28 cellular contexts compared by ENCODE assay signal in genomic region chr3:40213556-40213955, GRCh38.
A peak's percentile ranks its signal among the peaks of the same experiment; 100 is the strongest.
DNase-seq lines count a peak whose midpoint lies in the region; ATAC-seq, FAIRE-seq and TF ChIP-seq lines count a peak whose summit lies in the region.
"Had no signal": no experiment of that assay in that cellular context is flagged by ENCODE, and none has a peak within 500 bp of the region (broad histone marks: within the 10 kb centered on the region; RNA-seq: fewer than 3 reads in every experiment).

No MANE protein-coding gene starts in this region.

- H3K4me3 ChIP-seq in K562 (no peak overlapping the region), bronchial epithelial cell (ENCODE audit: low read depth, low read length) (no peak overlapping the region), esophagus muscularis mucosa (no peak overlapping the region), mesendoderm (ENCODE audit: low read length) (no peak overlapping the region)
- H3K4me3 ChIP-seq: BLaER1, GM12878 had no signal

- H3K27ac ChIP-seq in K562 (ENCODE audit: extremely low read depth, low read depth, low read length) (no peak overlapping the region), esophagus muscularis mucosa (replicated peaks in 1 of 4) (no peak overlapping the region), mesendoderm (ENCODE audit: low read depth, low read length) (no peak overlapping the region)
- H3K27ac ChIP-seq: BLaER1 had no signal

- no peak for FAIRE-seq in K562 (lab: Jason Lieb, UNC)
- FAIRE-seq in bronchial epithelial cell (lab: Jason Lieb, UNC), result peak; percentile 72
- FAIRE-seq: A204.1, GM12878, GM12892, GM18507, GM19239 had no signal

- H3K36me3 ChIP-seq in K562 (ENCODE audit: control insufficient read depth, insufficient read depth, low read length) (no peaks in the 10 kb centered on the region), bronchial epithelial cell (ENCODE audit: control insufficient read depth, insufficient read depth, low read length) (no peaks in the 10 kb centered on the region), esophagus muscularis mucosa (no peaks in the 10 kb centered on the region), mesendoderm (ENCODE audit: control insufficient read depth, insufficient read depth, low read length) (no peaks in the 10 kb centered on the region)
- H3K36me3 ChIP-seq: BE2C, BLaER1 had no signal

- WGBS in K562 (ENCODE audit: insufficient coverage, low coverage, missing lambda C conversion rate), result 6% methylated on average over 5 of the region's 5 CpGs
- WGBS in esophagus muscularis mucosa, result 65% methylated on average over 5 of the region's 5 CpGs
- WGBS in mesendoderm (ENCODE audit: extremely low coverage, insufficient coverage, low lambda C conversion rate), result no CpG with 5 or more reads among the region's 5 CpGs

- no peak for TF ChIP-seq EP300 in K562 (IDR thresholded peaks at IDR 0.05; ENCODE audit: low read length)
- no peak for TF ChIP-seq EP300 in esophagus muscularis mucosa (IDR thresholded peaks at IDR 0.05)

- H2AFZ ChIP-seq in K562 (ENCODE audit: low read depth, low read length), result no peak overlapping the region

- H4K5ac ChIP-seq in mesendoderm (ENCODE audit: low read length), result no peak overlapping the region

- H3K4me1 ChIP-seq in K562 (replicated peaks in 1 of 2; ENCODE audit: control insufficient read depth in 2 of 2, insufficient read depth in 2 of 2, low read length in 2 of 2) (no peaks in the 10 kb centered on the region; a peak in 1 of 5 replicates), esophagus muscularis mucosa (no peaks in the 10 kb centered on the region), mesendoderm (ENCODE audit: control insufficient read depth, low read depth, low read length) (no peaks in the 10 kb centered on the region)
- H3K4me1 ChIP-seq: BE2C, BLaER1 had no signal

- H3K18ac ChIP-seq in mesendoderm (ENCODE audit: low read length), result no peak overlapping the region

- H2BK15ac ChIP-seq in mesendoderm (replicated peaks; ENCODE audit: low read depth), result no peak overlapping the region

- intact Hi-C loops in K562 (cut with micrococcal nuclease) (no loop called here), esophagus muscularis mucosa (cut with DNase I) (no loop called here)

- H3K79me1 ChIP-seq in mesendoderm (ENCODE audit: low read length), result no peaks in the 10 kb centered on the region

- no peak overlapping the region for H2BK120ac ChIP-seq in mesendoderm (ENCODE audit: low read depth, low read length)

- H2BK5ac ChIP-seq in mesendoderm (ENCODE audit: low read length), result no peak overlapping the region

- BruUV-seq in K562 (replicated peaks; lab: Mats Ljungman, UMichigan), result no TSS peak

- peak overlapping the region; percentile 66 for H3K23ac ChIP-seq in mesendoderm (ENCODE audit: low read length)

- POLR2A ChIA-PET in K562 (lab: Yijun Ruan, JAX), result interaction anchor here (1.1 kb wide), 1 partner anchor 9 kb away, joined by 3 read pairs; no protein-coding TSS in a partner anchor

- no peak overlapping the region for H3K56ac ChIP-seq in mesendoderm (ENCODE audit: low read length)

- DNase-seq in K562 (ENCODE audit: extremely low read depth in 1 of 4, low spot score in 3 of 4), result no peak
- no peak for DNase-seq in bronchial epithelial cell (ENCODE audit: low read depth)
- DNase-seq in esophagus muscularis mucosa (ENCODE audit: extremely low spot score), result peak; percentile 64
- DNase-seq in mesendoderm, result no peak
- DNase-seq in cerebellar cortex (ENCODE audit: low spot score), result no peak
- DNase-seq in amygdala (lab: John Stamatoyannopoulos, UW), result no peak
- DNase-seq: 8988T; ACHN; BE2C; C1 segment of cervical spinal cord; CD4-positive, alpha-beta memory T cell; CD4-positive, CD25-positive, alpha-beta regulatory T cell; CD8-positive, alpha-beta memory T cell; COR-L47; DMS 273 treated with DMSO at 0.1 percent for 48 hours; DMS153; DMS53; DMS79; DND-41; EL; GDM1 had no signal

- H2AK5ac ChIP-seq in mesendoderm (ENCODE audit: low read length), result no peak overlapping the region

- H3K79me2 ChIP-seq in K562 (ENCODE audit: control insufficient read depth, insufficient read depth, low read length) (no peaks in the 10 kb centered on the region), mesendoderm (ENCODE audit: control insufficient read depth, insufficient read depth, low read length) (no peaks in the 10 kb centered on the region)

- TF ChIP-seq CTCF in K562 (IDR thresholded peaks at IDR 0.05 in 2 of 3, conservative IDR thresholded peaks at IDR 0.05 in 1 of 3; ENCODE audit: insufficient read depth in 2 of 3, low read depth in 1 of 3, low read length in 3 of 3) (no peak), bronchial epithelial cell (IDR thresholded peaks at IDR 0.05; ENCODE audit: insufficient read depth, low read length, severe bottlenecking) (no peak), esophagus muscularis mucosa (IDR thresholded peaks at IDR 0.05) (no peak)

- no peaks in the 10 kb centered on the region for H3K9me1 ChIP-seq in K562 (ENCODE audit: control insufficient read depth, insufficient read depth, low read length)

- H3K27me3 ChIP-seq in K562 (ENCODE audit: control insufficient read depth in 2 of 2, insufficient read depth in 2 of 2, low read length in 2 of 2), result peaks cover 3 to 14% of the 10 kb centered on the region in 2 experiments; a peak in 4 of 5 replicates
- H3K27me3 ChIP-seq in bronchial epithelial cell (ENCODE audit: control insufficient read depth, insufficient read depth, low read length), result no peaks in the 10 kb centered on the region
- no peaks in the 10 kb centered on the region for H3K27me3 ChIP-seq in esophagus muscularis mucosa
- no peaks in the 10 kb centered on the region for H3K27me3 ChIP-seq in mesendoderm (ENCODE audit: insufficient read depth, low read length, poor library complexity)
- H3K27me3 ChIP-seq: BE2C, BLaER1 had no signal

- in situ Hi-C loops in K562 (cut with MboI), result no loop called here

- no peaks in the 10 kb centered on the region for H3K9me3 ChIP-seq in K562 (replicated peaks; ENCODE audit: control insufficient read depth, insufficient read depth, low read depth, low read length)
- H3K9me3 ChIP-seq in esophagus muscularis mucosa, result no peaks in the 10 kb centered on the region
- H3K9me3 ChIP-seq: BE2C, BLaER1 had no signal

- CTCF ChIA-PET in K562 (lab: Yijun Ruan, JAX; ENCODE audit: low intra/inter-chr PET ratio), result no interaction called here

- no peak overlapping the region for H3K4me2 ChIP-seq in K562 (ENCODE audit: insufficient read depth, low read length)
- no peak overlapping the region for H3K4me2 ChIP-seq in mesendoderm (ENCODE audit: low read length)
- H3K4me2 ChIP-seq: BLaER1 had no signal

- no peak overlapping the region for H4K8ac ChIP-seq in mesendoderm (ENCODE audit: low read depth, low read length)

- no peak overlapping the region for H3K4ac ChIP-seq in mesendoderm (ENCODE audit: low read depth, low read length)

- TF ChIP-seq POLR2A in K562 (conservative IDR thresholded peaks at IDR 0.05), result no peak
- no peak for TF ChIP-seq POLR2A in esophagus muscularis mucosa (IDR thresholded peaks at IDR 0.05; ENCODE audit: low read depth)

- H4K20me1 ChIP-seq in K562 (replicated peaks; ENCODE audit: control insufficient read depth, insufficient read depth, low read length), result no peaks in the 10 kb centered on the region
- H4K20me1 ChIP-seq: BLaER1 had no signal

- ATAC-seq in K562 (peak; percentile 65), GM21423 (IDR thresholded peaks at IDR 0.05; ENCODE audit: unreplicated experiment) (no peak)
- ATAC-seq: GM12878 had no signal

- TF ChIP-seq RAD21 in K562 (CRISPR knock-in tag; conservative IDR thresholded peaks at IDR 0.05 in 1 of 2, IDR thresholded peaks at IDR 0.05 in 1 of 2), result no peak

- H3K9ac ChIP-seq in K562 (ENCODE audit: insufficient read depth in 1 of 2, low read depth in 2 of 2, low read length in 2 of 2), result no peak overlapping the region; a peak in 1 of 4 replicates
- no peak overlapping the region for H3K9ac ChIP-seq in mesendoderm (ENCODE audit: low read length)
- H3K9ac ChIP-seq: BLaER1 had no signal

TF ChIP-seq in K562, 482 proteins besides CTCF, POLR2A, EP300 and RAD21 (continues in another document):
- TF ChIP-seq FOS (IDR thresholded peaks at IDR 0.05; ENCODE audit: extremely low read depth, insufficient read length), result no peak
- no peak for TF ChIP-seq MXI1 (IDR thresholded peaks at IDR 0.05; ENCODE audit: low read depth, low read length)
- TF ChIP-seq ZKSCAN8 (CRISPR knock-in tag; IDR thresholded peaks at IDR 0.05), result no peak
- TF ChIP-seq RBFOX2 (IDR thresholded peaks at IDR 0.05; ENCODE audit: low read depth, low read length), result no peak
- no peak for TF ChIP-seq ZNF408 (CRISPR knock-in tag; IDR thresholded peaks at IDR 0.05; ENCODE audit: low read depth)
- no peak for TF ChIP-seq ZNF507 (tag; conservative IDR thresholded peaks at IDR 0.05)
- no peak for TF ChIP-seq USF2 (CRISPR knock-in tag; IDR thresholded peaks at IDR 0.05)
- TF ChIP-seq ZBTB43 (CRISPR knock-in tag; IDR thresholded peaks at IDR 0.05), result no peak
- no peak for TF ChIP-seq TAF1 (IDR thresholded peaks at IDR 0.05; ENCODE audit: control insufficient read depth, extremely low read depth, insufficient read depth, low read length, severe bottlenecking)
- TF ChIP-seq ZNF232 (CRISPR knock-in tag; IDR thresholded peaks at IDR 0.05), result no peak
- no peak for TF ChIP-seq MED1 (CRISPR knock-in tag; IDR thresholded peaks at IDR 0.05; ENCODE audit: borderline replicate concordance)
